ENCODE assay signal across 37 cellular contexts in genomic region chr3:107904536-107905066, GRCh38.
DNase-seq lines count a peak whose midpoint lies in the region; FAIRE-seq and TF ChIP-seq lines count a peak whose summit lies in the region.
"Had no signal": no experiment of that assay in that cellular context is flagged by ENCODE, and none has a peak within 500 bp of the region (broad histone marks: within the 10 kb centered on the region; RNA-seq: fewer than 3 reads in every experiment).

No MANE protein-coding gene starts in this region.

- TF ChIP-seq POLR2A in H1 (IDR thresholded peaks at IDR 0.05; ENCODE audit: control extremely low read depth in 1 of 2, low read depth in 2 of 2, low read length in 2 of 2) = no peak

- 87% methylated on average over 6 of the region's 6 CpGs; no CpG with 5 or more reads in 1 of the 2 experiments for WGBS in H1 (ENCODE audit: extremely low coverage in 1 of 2, insufficient coverage in 1 of 2, insufficient read length in 1 of 2, insufficient replicate concordance in 2 of 2, low coverage in 1 of 2, low lambda C conversion rate in 2 of 2, missing lambda C conversion rate in 1 of 2), 2 experiments

- no peak overlapping the region for H2BK12ac ChIP-seq in H1 (ENCODE audit: low read depth, low read length)

- H3K4me3 ChIP-seq in H1 (ENCODE audit: extremely low read depth in 1 of 4, insufficient read depth in 2 of 4, low read depth in 3 of 4, low read length in 4 of 4) (no peak overlapping the region), parathyroid adenoma (ENCODE audit: low read depth, low read length) (no peak overlapping the region)
- H3K4me3 ChIP-seq: esophagus muscularis mucosa, heart right ventricle, lung, mucosa of descending colon, pancreas, Peyer's patch, right atrium auricular region, spleen, tibial nerve had no signal

- H2AK5ac ChIP-seq in H1 (ENCODE audit: low read depth, low read length) = no peak overlapping the region

- no peak overlapping the region for H3K56ac ChIP-seq in H1 (replicated peaks; ENCODE audit: insufficient read length, low read depth, low read length)

- TF ChIP-seq CTCF in H1 (IDR thresholded peaks at IDR 0.05; ENCODE audit: control extremely low read depth in 1 of 3, insufficient read depth in 1 of 3, low read depth in 1 of 3, low read length in 3 of 3) (no peak), parathyroid adenoma (IDR thresholded peaks at IDR 0.05) (no peak)

- CTCF ChIA-PET in H1 (lab: Charles Lee; ENCODE audit: partially characterized antibody) = interaction anchor here (0.7 kb wide), 1 partner anchor 488 kb away, joined by 3 read pairs; no protein-coding TSS in a partner anchor

- H4K5ac ChIP-seq in H1 (ENCODE audit: insufficient read length, low read depth, low read length) = no peak overlapping the region

- H3K23me2 ChIP-seq in H1 (ENCODE audit: low read depth, low read length) = no peaks in the 10 kb centered on the region

- FAIRE-seq in H1 (lab: Jason Lieb, UNC) (no peak), GM19239 (lab: Jason Lieb, UNC) (no peak)
- FAIRE-seq: G401.6, HTR-8/SVneo, pancreas had no signal

- H3K4me3 Mint-ChIP-seq in activated CD4-positive, alpha-beta T cell treated with anti-CD3 and anti-CD28 coated beads, Interleukin-2, amount 10 ng/mL, durations not matched to agents 24 days and 14 days = no peak overlapping the region
- H3K4me3 Mint-ChIP-seq: activated CD8-positive, alpha-beta T cell treated with anti-CD3 and anti-CD28 coated beads for 36 hours; activated naive CD4-positive, alpha-beta T cell treated with anti-CD3 and anti-CD28 coated beads, Interleukin-2, amount 50 U/mL, for 24 hours; nephron progenitor cell; stimulated activated naive CD8-positive, alpha-beta T cell treated with anti-CD3 and anti-CD28 coated beads, Interleukin-15, Interleukin-2, amounts not matched to agents 100 ng/mL and 50 ng/mL, for 24 hours; T-helper 2 cell treated with Interferon-gamma antibody and Interleukin-4, amounts not matched to agents 5 μg/mL and 100 μg/mL, for 36 hours had no signal

- no peaks in the 10 kb centered on the region for H3K79me1 ChIP-seq in H1 (ENCODE audit: low read depth, low read length)

- H3K4ac ChIP-seq in H1 (replicated peaks; ENCODE audit: insufficient read length, low read depth, low read length) = no peak overlapping the region

- H3K27ac ChIP-seq in H1 (ENCODE audit: low read depth, low read length) (no peak overlapping the region), parathyroid adenoma (no peak overlapping the region)
- H3K27ac ChIP-seq: 22Rv1, esophagus muscularis mucosa, heart right ventricle, pancreas, Peyer's patch, right atrium auricular region, spleen, tibial nerve had no signal

- no peak for TF ChIP-seq RAD21 in H1 (IDR thresholded peaks at IDR 0.05 in 1 of 2, conservative IDR thresholded peaks at IDR 0.05 in 1 of 2; ENCODE audit: low read depth in 2 of 2, low read length in 2 of 2)

- H3K79me2 ChIP-seq in H1 (ENCODE audit: control insufficient read depth in 1 of 2, insufficient read depth in 2 of 2, low read length in 2 of 2) (no peaks in the 10 kb centered on the region), parathyroid adenoma (no peaks in the 10 kb centered on the region)

- H3K9me3 ChIP-seq in H1 (ENCODE audit: insufficient read depth in 2 of 2, low read depth in 1 of 2, low read length in 1 of 2) (no peaks in the 10 kb centered on the region), parathyroid adenoma (ENCODE audit: control insufficient read depth, low read length) (no peaks in the 10 kb centered on the region)
- H3K9me3 ChIP-seq: esophagus muscularis mucosa, heart right ventricle, mucosa of descending colon, pancreas, Peyer's patch, right atrium auricular region, spleen, tibial nerve had no signal

- peak; percentile 40 for DNase-seq in activated CD4-positive, alpha-beta T cell treated with anti-CD3 and anti-CD28 coated beads, Interleukin-2, amount 10 ng/mL, durations not matched to agents 24 days and 14 days
- DNase-seq in activated CD4-positive, alpha-beta T cell treated with anti-CD3 and anti-CD28 coated beads, Interleukin-2, amount 50 U/mL, for 4 hours = no peak
- no peak for DNase-seq in H1 (ENCODE audit: low read depth in 1 of 2, low spot score in 2 of 2)
- no peak for DNase-seq in activated naive CD4-positive, alpha-beta T cell treated with anti-CD3 and anti-CD28 coated beads, Interleukin-2, amount 50 U/mL, for 16 hours
- no peak for DNase-seq in iPS-NIHi7 (ENCODE audit: extremely low spot score)
- no peak for DNase-seq in GM19239 (ENCODE audit: insufficient read length, low spot score)
- no peak for DNase-seq in activated effector memory CD4-positive, alpha-beta T cell treated with anti-CD3 and anti-CD28 coated beads, Interleukin-2, amount 50 U/mL, for 16 hours
- DNase-seq: activated CD4-positive, alpha-beta T cell treated with anti-CD3 and anti-CD28 coated beads for 1 hour; activated CD8-positive, alpha-beta T cell treated with anti-CD3 and anti-CD28 coated beads for 36 hours; caudate nucleus; COR-L47; dermis blood vessel endothelial cell; foreskin melanocyte; heart right ventricle; KBM-7; mucosa of descending colon; NCI-H1092; NCI-H1694 treated with DMSO at 0.1 percent for 48 hours; NCI-H82; nephron progenitor cell; pancreas; Peyer's patch; SHP77 treated with DMSO at 0.1 percent for 48 hours; spleen; stimulated activated CD4-positive, alpha-beta T cell treated with anti-CD3 and anti-CD28 coated beads, Interleukin-2, amount 100 ng/mL, for 24 hours; stimulated activated CD8-positive, alpha-beta memory T cell treated with anti-CD3 and anti-CD28 coated beads, Interleukin-4, amount 100 ng/mL, for 48 hours had no signal

- no peak overlapping the region for H2BK15ac ChIP-seq in H1 (ENCODE audit: low read length)

- no peak overlapping the region for H3K27ac Mint-ChIP-seq in activated CD4-positive, alpha-beta T cell treated with anti-CD3 and anti-CD28 coated beads, Interleukin-2, amount 10 ng/mL, durations not matched to agents 24 days and 14 days
- H3K27ac Mint-ChIP-seq: activated CD8-positive, alpha-beta T cell treated with anti-CD3 and anti-CD28 coated beads for 36 hours; activated naive CD4-positive, alpha-beta T cell treated with anti-CD3 and anti-CD28 coated beads, Interleukin-2, amount 50 U/mL, for 24 hours; stimulated activated naive CD8-positive, alpha-beta T cell treated with anti-CD3 and anti-CD28 coated beads, Interleukin-15, Interleukin-2, amounts not matched to agents 100 ng/mL and 50 ng/mL, for 24 hours; T-helper 2 cell treated with Interferon-gamma antibody and Interleukin-4, amounts not matched to agents 5 μg/mL and 100 μg/mL, for 36 hours had no signal

- H2AFZ ChIP-seq in H1 (ENCODE audit: low read length) (0 out of 2 replicates have a peak overlapping the region, but pooled peaks have one; percentile 33), parathyroid adenoma (peak overlapping the region; percentile 16)

- H3K9ac ChIP-seq in H1 (replicated peaks in 1 of 4; ENCODE audit: extremely low read depth in 1 of 4, low read depth in 3 of 4, low read length in 3 of 4) (no peak overlapping the region), parathyroid adenoma (no peak overlapping the region)

- peaks cover 5% of the 10 kb centered on the region for H3K9me3 Mint-ChIP-seq in activated CD4-positive, alpha-beta T cell treated with anti-CD3 and anti-CD28 coated beads, Interleukin-2, amount 10 ng/mL, durations not matched to agents 24 days and 14 days
- H3K9me3 Mint-ChIP-seq: activated CD8-positive, alpha-beta T cell treated with anti-CD3 and anti-CD28 coated beads for 36 hours; activated naive CD4-positive, alpha-beta T cell treated with anti-CD3 and anti-CD28 coated beads, Interleukin-2, amount 50 U/mL, for 24 hours; stimulated activated naive CD8-positive, alpha-beta T cell treated with anti-CD3 and anti-CD28 coated beads, Interleukin-15, Interleukin-2, amounts not matched to agents 100 ng/mL and 50 ng/mL, for 24 hours; T-helper 2 cell treated with Interferon-gamma antibody and Interleukin-4, amounts not matched to agents 5 μg/mL and 100 μg/mL, for 36 hours had no signal

- no peaks in the 10 kb centered on the region for H3K36me3 ChIP-seq in H1 (ENCODE audit: control insufficient read depth in 2 of 4, insufficient read depth in 4 of 4, low read length in 3 of 4)
- no peaks in the 10 kb centered on the region for H3K36me3 ChIP-seq in parathyroid adenoma (ENCODE audit: control insufficient read depth, insufficient read depth, low read length)
- H3K36me3 ChIP-seq: esophagus muscularis mucosa, heart right ventricle, pancreas, Peyer's patch, right atrium auricular region, spleen, tibial nerve had no signal

- intact Hi-C loops in activated CD4-positive, alpha-beta T cell treated with anti-CD3 and anti-CD28 coated beads, Interleukin-2, amount 10 ng/mL, durations not matched to agents 24 days and 14 days (cut with micrococcal nuclease) = no loop called here

- H2BK5ac ChIP-seq in H1 (ENCODE audit: low read depth, low read length) = no peak overlapping the region

- H3K4me1 Mint-ChIP-seq in activated CD4-positive, alpha-beta T cell treated with anti-CD3 and anti-CD28 coated beads, Interleukin-2, amount 10 ng/mL, durations not matched to agents 24 days and 14 days = peaks cover 2% of the 10 kb centered on the region
- H3K4me1 Mint-ChIP-seq: activated naive CD4-positive, alpha-beta T cell treated with anti-CD3 and anti-CD28 coated beads, Interleukin-2, amount 50 U/mL, for 24 hours had no signal

- H3K4me2 ChIP-seq in H1 (ENCODE audit: insufficient read depth in 1 of 2, low read depth in 2 of 2, low read length in 2 of 2) = no peak overlapping the region
- H3K4me2 ChIP-seq in parathyroid adenoma (ENCODE audit: low read length) = no peak overlapping the region

- H3K27me3 ChIP-seq in H1 (replicated peaks in 1 of 4; ENCODE audit: control insufficient read depth in 3 of 4, extremely low read depth in 1 of 4, insufficient read depth in 3 of 4, low read length in 3 of 4) = no peaks in the 10 kb centered on the region
- H3K27me3 ChIP-seq in parathyroid adenoma (ENCODE audit: control insufficient read depth, insufficient read depth, low read length) = no peaks in the 10 kb centered on the region
- H3K27me3 ChIP-seq: esophagus muscularis mucosa, heart right ventricle, pancreas, Peyer's patch, right atrium auricular region, spleen, tibial nerve had no signal

- H3K27me3 Mint-ChIP-seq in activated CD4-positive, alpha-beta T cell treated with anti-CD3 and anti-CD28 coated beads, Interleukin-2, amount 10 ng/mL, durations not matched to agents 24 days and 14 days = peaks cover 15% of the 10 kb centered on the region

- H3K23ac ChIP-seq in H1 (ENCODE audit: insufficient read length) = no peak overlapping the region

- no peaks in the 10 kb centered on the region for H3K4me1 ChIP-seq in H1 (replicated peaks in 1 of 4; ENCODE audit: control insufficient read depth in 3 of 4, insufficient read depth in 4 of 4, low read length in 3 of 4)
- no peaks in the 10 kb centered on the region for H3K4me1 ChIP-seq in parathyroid adenoma
- H3K4me1 ChIP-seq: pancreas, Peyer's patch, spleen had no signal

- H3K14ac ChIP-seq in H1 (ENCODE audit: insufficient read length) = no peak overlapping the region

- no peak for TF ChIP-seq EP300 in H1 (IDR thresholded peaks at IDR 0.05; ENCODE audit: borderline replicate concordance in 1 of 2, low read depth in 2 of 2, low read length in 2 of 2)

- no peak overlapping the region for H4K91ac ChIP-seq in H1 (replicated peaks; ENCODE audit: insufficient read length, low read length)

- no peaks in the 10 kb centered on the region for H3K36me3 Mint-ChIP-seq in activated CD4-positive, alpha-beta T cell treated with anti-CD3 and anti-CD28 coated beads, Interleukin-2, amount 10 ng/mL, durations not matched to agents 24 days and 14 days (ENCODE audit: low read depth)
- H3K36me3 Mint-ChIP-seq: activated naive CD4-positive, alpha-beta T cell treated with anti-CD3 and anti-CD28 coated beads, Interleukin-2, amount 50 U/mL, for 24 hours had no signal

- no peak overlapping the region for H2BK120ac ChIP-seq in H1 (replicated peaks; ENCODE audit: low read depth, low read length)

- no peak overlapping the region for H4K8ac ChIP-seq in H1 (ENCODE audit: extremely low read depth, insufficient read depth, low read length)

- no peak overlapping the region for H3K18ac ChIP-seq in H1 (ENCODE audit: extremely low read depth, low read length)

- H4K20me1 ChIP-seq in H1 (replicated peaks in 1 of 2; ENCODE audit: control insufficient read depth in 1 of 2, insufficient read depth in 2 of 2, low read length in 2 of 2) = no peaks in the 10 kb centered on the region

- H2BK20ac ChIP-seq in H1 (ENCODE audit: low read length) = no peak overlapping the region

- POLR2A ChIA-PET in H1 (lab: Charles Lee; ENCODE audit: partially characterized antibody) = interaction anchor here (0.6 kb wide), 1 partner anchor 145 kb away, joined by 3 read pairs; no protein-coding TSS in a partner anchor
